Comparison of ENCODE assay signal across 22 cellular contexts in genomic region chr10:35042783-35043182, GRCh38. TPM values are rescaled to one million over a fixed set of nuclear protein-coding genes. Genes with fewer than 3 reads are reported as not detected.
DNase-seq lines count a peak whose midpoint lies in the region; ATAC-seq and TF ChIP-seq lines count a peak whose summit lies in the region.
"Had no signal": no experiment of that assay in that cellular context is flagged by ENCODE, and none has a peak within 500 bp of the region (broad histone marks: within the 10 kb centered on the region; RNA-seq: fewer than 3 reads in every experiment).

No MANE protein-coding gene starts in this region.

- POLR2A ChIA-PET in naive thymus-derived CD4-positive, alpha-beta T cell (lab: Charles Lee), result no interaction called here

- no peak overlapping the region for H3K4me3 Mint-ChIP-seq in Calu3 (ENCODE audit: low read depth, unreplicated experiment)
- H3K4me3 Mint-ChIP-seq in HFFc6, result no peak overlapping the region
- H3K4me3 Mint-ChIP-seq in activated T-helper 17 cell treated with anti-CD3 and anti-CD28 coated beads, Interleukin-2, amount 50 U/mL, for 72 hours, result no peak overlapping the region
- no peak overlapping the region for H3K4me3 Mint-ChIP-seq in naive thymus-derived CD4-positive, alpha-beta T cell
- H3K4me3 Mint-ChIP-seq: activated naive CD4-positive, alpha-beta T cell treated with anti-CD3 and anti-CD28 coated beads, Interleukin-2, amount 50 U/mL, for 24 hours; activated T-cell treated with anti-CD3 and anti-CD28 coated beads, Interleukin-2, amount 50 U/mL, for 4 hours; naive B cell; stimulated activated naive CD8-positive, alpha-beta T cell treated with anti-CD3 and anti-CD28 coated beads, Interleukin-15, Interleukin-2, amounts not matched to agents 100 ng/mL and 50 ng/mL, for 24 hours had no signal

- no peak for ATAC-seq in activated T-helper 17 cell treated with anti-CD3 and anti-CD28 coated beads, Interleukin-2, amount 50 U/mL, for 72 hours (replicated peaks)
- no peak for ATAC-seq in naive thymus-derived CD4-positive, alpha-beta T cell
- no peak for ATAC-seq in foreskin keratinocyte
- ATAC-seq: activated T-cell treated with anti-CD3 and anti-CD28 coated beads, Interleukin-2, amount 50 U/mL, for 4 hours had no signal

- peaks cover 0 to 53% (median 16%) of the 10 kb centered on the region in 3 experiments for H3K36me3 ChIP-seq in naive thymus-derived CD4-positive, alpha-beta T cell (ENCODE audit: control insufficient read depth in 2 of 3, insufficient read depth in 3 of 3, low read length in 3 of 3)

- H3K4me1 ChIP-seq in naive thymus-derived CD4-positive, alpha-beta T cell (ENCODE audit: control insufficient read depth in 2 of 2, insufficient read depth in 2 of 2, low read length in 2 of 2), result no peaks in the 10 kb centered on the region
- peaks cover 18% of the 10 kb centered on the region for H3K4me1 ChIP-seq in foreskin keratinocyte
- H3K4me1 ChIP-seq: tibial artery had no signal

- peak overlapping the region; percentile 2 for H3K27ac Mint-ChIP-seq in Calu3 (ENCODE audit: unreplicated experiment)
- H3K27ac Mint-ChIP-seq in HFFc6, result peak overlapping the region; percentile 86
- peak overlapping the region; percentile 5 for H3K27ac Mint-ChIP-seq in activated T-helper 17 cell treated with anti-CD3 and anti-CD28 coated beads, Interleukin-2, amount 50 U/mL, for 72 hours
- H3K27ac Mint-ChIP-seq in naive thymus-derived CD4-positive, alpha-beta T cell, result peak overlapping the region in 5 of 9 donors; percentile 4 to 68 (median 28)
- H3K27ac Mint-ChIP-seq: activated naive CD4-positive, alpha-beta T cell treated with anti-CD3 and anti-CD28 coated beads, Interleukin-2, amount 50 U/mL, for 24 hours had no signal

- CTCF ChIA-PET in Calu3 (lab: Charles Lee), result no interaction called here
- CTCF ChIA-PET in naive thymus-derived CD4-positive, alpha-beta T cell (lab: Charles Lee), result no interaction called here

- no peaks in the 10 kb centered on the region for H3K27me3 ChIP-seq in naive thymus-derived CD4-positive, alpha-beta T cell (ENCODE audit: control insufficient read depth in 2 of 2, insufficient read depth in 2 of 2, low read length in 2 of 2)
- H3K27me3 ChIP-seq in foreskin keratinocyte, result no peaks in the 10 kb centered on the region
- H3K27me3 ChIP-seq: tibial artery had no signal

- H3K4me1 Mint-ChIP-seq in Calu3 (ENCODE audit: low read depth, unreplicated experiment) (peaks cover 35% of the 10 kb centered on the region), HFFc6 (ENCODE audit: low read depth) (peaks cover 52% of the 10 kb centered on the region)
- H3K4me1 Mint-ChIP-seq in activated T-helper 17 cell treated with anti-CD3 and anti-CD28 coated beads, Interleukin-2, amount 50 U/mL, for 72 hours, result no peaks in the 10 kb centered on the region
- H3K4me1 Mint-ChIP-seq in naive thymus-derived CD4-positive, alpha-beta T cell, result peaks cover 0 to 14% (median 6%) of the 10 kb centered on the region in 7 donors

- DNase-seq in Calu3 (no peak), HFFc6 (no peak), SW 1271 (lab: John Stamatoyannopoulos, UW) (no peak), NCI-H345 (lab: John Stamatoyannopoulos, UW) (no peak), foreskin keratinocyte (no peak)
- DNase-seq in naive thymus-derived CD4-positive, alpha-beta T cell, result no peak
- DNase-seq: activated CD4-positive, CD25-positive, alpha-beta regulatory T cell; activated CD8-positive, alpha-beta memory T cell treated with anti-CD3 and anti-CD28 coated beads for 24 hours; activated T-cell treated with anti-CD3 and anti-CD28 coated beads, Interleukin-2, amount 50 U/mL, for 4 hours; DND-41; effector CD8-positive, alpha-beta T cell; naive B cell; NCI-H1105 treated with DMSO at 0.1 percent for 48 hours; NCI-H2107; NCI-H510A; retina; SK-N-SH; stimulated activated CD4-positive, alpha-beta T cell treated with anti-CD3 and anti-CD28 coated beads, Interleukin-4, amount 100 ng/mL, for 24 hours; tibial artery had no signal

- no TSS peak for BruUV-seq in Calu3 (replicated peaks; lab: Mats Ljungman, UMichigan)

- no peaks in the 10 kb centered on the region for H3K9me3 Mint-ChIP-seq in Calu3 (ENCODE audit: low read depth, unreplicated experiment)
- no peaks in the 10 kb centered on the region for H3K9me3 Mint-ChIP-seq in HFFc6
- H3K9me3 Mint-ChIP-seq in activated T-helper 17 cell treated with anti-CD3 and anti-CD28 coated beads, Interleukin-2, amount 50 U/mL, for 72 hours, result no peaks in the 10 kb centered on the region
- no peaks in the 10 kb centered on the region for H3K9me3 Mint-ChIP-seq in naive thymus-derived CD4-positive, alpha-beta T cell
- H3K9me3 Mint-ChIP-seq: activated naive CD4-positive, alpha-beta T cell treated with anti-CD3 and anti-CD28 coated beads, Interleukin-2, amount 50 U/mL, for 24 hours; activated T-cell treated with anti-CD3 and anti-CD28 coated beads, Interleukin-2, amount 50 U/mL, for 4 hours; naive B cell; stimulated activated naive CD8-positive, alpha-beta T cell treated with anti-CD3 and anti-CD28 coated beads, Interleukin-15, Interleukin-2, amounts not matched to agents 100 ng/mL and 50 ng/mL, for 24 hours had no signal

- H3K4me3 ChIP-seq in naive thymus-derived CD4-positive, alpha-beta T cell (ENCODE audit: low read length), result no peak overlapping the region
- H3K4me3 ChIP-seq: tibial artery had no signal

- H3K36me3 Mint-ChIP-seq in Calu3 (ENCODE audit: insufficient read depth, unreplicated experiment) (peaks cover 12% of the 10 kb centered on the region), HFFc6 (ENCODE audit: low read depth) (peaks cover 32% of the 10 kb centered on the region)
- peaks cover 93% of the 10 kb centered on the region for H3K36me3 Mint-ChIP-seq in activated T-helper 17 cell treated with anti-CD3 and anti-CD28 coated beads, Interleukin-2, amount 50 U/mL, for 72 hours (ENCODE audit: low read depth)
- peaks cover 11 to 43% (median 36%) of the 10 kb centered on the region in 5 donors for H3K36me3 Mint-ChIP-seq in naive thymus-derived CD4-positive, alpha-beta T cell

- H3K9me3 ChIP-seq in naive thymus-derived CD4-positive, alpha-beta T cell (ENCODE audit: control insufficient read depth in 2 of 3, low read length in 3 of 3), result no peaks in the 10 kb centered on the region
- H3K9me3 ChIP-seq: SK-N-SH, tibial artery had no signal

- H3K27me3 Mint-ChIP-seq in Calu3 (ENCODE audit: unreplicated experiment) (no peaks in the 10 kb centered on the region), HFFc6 (ENCODE audit: insufficient read depth) (no peaks in the 10 kb centered on the region)
- no peaks in the 10 kb centered on the region for H3K27me3 Mint-ChIP-seq in activated T-helper 17 cell treated with anti-CD3 and anti-CD28 coated beads, Interleukin-2, amount 50 U/mL, for 72 hours
- H3K27me3 Mint-ChIP-seq in naive thymus-derived CD4-positive, alpha-beta T cell, result no peaks in the 10 kb centered on the region
- H3K27me3 Mint-ChIP-seq: activated naive CD4-positive, alpha-beta T cell treated with anti-CD3 and anti-CD28 coated beads, Interleukin-2, amount 50 U/mL, for 24 hours; naive B cell; stimulated activated naive CD8-positive, alpha-beta T cell treated with anti-CD3 and anti-CD28 coated beads, Interleukin-15, Interleukin-2, amounts not matched to agents 100 ng/mL and 50 ng/mL, for 24 hours had no signal

- TF ChIP-seq CTCF in Calu3 (IDR thresholded peaks at IDR 0.05; ENCODE audit: unreplicated experiment), result no peak
- no peak for TF ChIP-seq CTCF in HFFc6 (IDR thresholded peaks at IDR 0.05)
- no peak for TF ChIP-seq CTCF in foreskin keratinocyte (conservative IDR thresholded peaks at IDR 0.05)

- H3K27ac ChIP-seq in naive thymus-derived CD4-positive, alpha-beta T cell (ENCODE audit: low read depth, low read length), result no peak overlapping the region
- H3K27ac ChIP-seq in foreskin keratinocyte, result no peak overlapping the region
- H3K27ac ChIP-seq: tibial artery had no signal

- intact Hi-C loops in Calu3 (cut with micrococcal nuclease; ENCODE audit: unreplicated experiment), result no loop called here
- intact Hi-C loops in naive thymus-derived CD4-positive, alpha-beta T cell (cut with micrococcal nuclease), result no loop called here

RNA-seq across cellular contexts. Expression of gene CUL2, which starts 47.4 kb away (rescaled TPM):
- 35.6 and 37.1 TPM in 2 replicates for total RNA-seq in Calu3 (2022)
- 10 to 100 TPM; 42.5 to 55.7 (median 51.3) TPM for total RNA-seq in HFFc6 (2021; fragmentation: NEBNext Ultra II Directional; extraction: Animal tissue kit (Norgen Biotek cat#: 25700))
- 10 to 100 TPM; 27.3 to 49.7 TPM for total RNA-seq in activated T-helper 17 cell treated with anti-CD3 and anti-CD28 coated beads, Interleukin-2, amount 50 U/mL, for 72 hours
- 10 to 100 TPM; 30.9 to 43.7 (median 36.0) TPM for total RNA-seq in naive thymus-derived CD4-positive, alpha-beta T cell
- 10 to 100 TPM; 26.5 to 33.4 TPM for polyA plus RNA-seq in naive thymus-derived CD4-positive, alpha-beta T cell
- 38.7 and 43.1 TPM in 2 replicates for total RNA-seq in foreskin keratinocyte
- polyA plus RNA-seq in foreskin keratinocyte, result 12.7 and 15.5 TPM in 2 replicates

Comparison
In these comparisons a context has a peak if more than half of its experiments do, and no peak if none do; other contexts are left out.
1. H3K27ac Mint-ChIP-seq: peak in every context shown above with its lines; median percentile 86 in HFFc6; 28 in naive thymus-derived CD4-positive, alpha-beta T cell; 5 in activated T-helper 17 cell treated with anti-CD3 and anti-CD28 coated beads, Interleukin-2, amount 50 U/mL, for 72 hours; 2 in Calu3.